Comparison of ENCODE assay signal across 1 cellular context in genomic region chr12:106831699-106832098, GRCh38.
TF ChIP-seq lines count a peak whose summit lies in the region.

No MANE protein-coding gene starts in this region.

TF ChIP-seq in H1, 55 proteins besides CTCF, POLR2A, EP300 and RAD21:
- TF ChIP-seq CHD1 (IDR thresholded peaks at IDR 0.05; ENCODE audit: low read depth, low read length) = no peak
- 0 out of 2 replicates have a peak, but pooled peaks have one; percentile 20 for TF ChIP-seq SRF (IDR thresholded peaks at IDR 0.05; ENCODE audit: low read depth, low read length)
